Comparison of ENCODE assay signal across 13 cellular contexts in the genomic region with DNA sequence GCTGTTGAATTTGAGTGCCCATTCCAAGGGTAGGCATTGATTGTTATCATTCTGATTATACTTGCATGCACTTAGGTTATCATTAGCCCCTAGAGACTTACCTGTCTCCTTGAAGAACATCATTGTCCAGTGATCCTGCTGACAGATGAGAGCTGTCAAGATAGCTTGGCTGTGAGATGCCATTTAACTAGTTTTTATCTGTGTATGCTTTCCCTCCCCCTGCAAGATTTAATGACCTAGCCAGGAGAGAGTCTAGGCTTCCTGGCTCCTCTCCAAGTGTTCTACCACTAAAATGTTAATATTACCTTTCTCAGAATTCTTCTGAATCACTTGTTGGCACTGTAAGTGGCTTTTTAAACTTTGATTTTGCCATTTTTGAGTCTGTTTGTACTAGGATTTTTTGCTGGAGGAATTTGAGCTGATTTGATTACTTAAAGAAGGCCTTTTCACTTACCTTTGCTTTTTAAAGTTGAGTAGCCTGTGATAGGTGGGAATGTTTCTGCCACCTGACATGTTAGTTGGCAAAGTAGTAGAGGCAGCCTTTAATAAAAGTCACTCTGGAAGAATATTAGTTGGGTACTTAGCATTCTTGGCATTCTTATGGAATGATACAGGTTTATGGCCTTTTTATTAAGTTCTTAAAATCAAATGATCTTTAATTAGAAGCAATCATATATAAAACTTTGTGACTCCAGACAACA. TPM values are rescaled to one million over a fixed set of nuclear protein-coding genes. Genes with fewer than 3 reads are reported as not detected.
DNase-seq lines count a peak whose midpoint lies in the region; ATAC-seq and TF ChIP-seq lines count a peak whose summit lies in the region.
"Had no signal": no experiment of that assay in that cellular context is flagged by ENCODE, and none has a peak within 500 bp of the region (broad histone marks: within the 10 kb centered on the region; RNA-seq: fewer than 3 reads in every experiment).

No MANE protein-coding gene starts in this region.

- peaks cover 87% of the 10 kb centered on the region for H3F3A ChIP-seq in PC-9 (ENCODE audit: insufficient read depth, low read depth)

- BruUV-seq in PC-9 (replicated peaks; lab: Mats Ljungman, UMichigan) = no TSS peak

- peak overlapping the region; percentile 95 for H3K27ac ChIP-seq in PC-9
- H3K27ac ChIP-seq: gastroesophageal sphincter had no signal

- no peak overlapping the region for H2AFZ ChIP-seq in PC-9

- TF ChIP-seq CTCF in PC-9 (conservative IDR thresholded peaks at IDR 0.05) (no peak), fibroblast of the aortic adventitia (IDR thresholded peaks at IDR 0.05; ENCODE audit: insufficient read depth, low read length) (no peak)

- H3K36me3 ChIP-seq in PC-9 (ENCODE audit: low read depth) = peaks cover 7% of the 10 kb centered on the region; the same call in 1 of the 2 replicates
- no peaks in the 10 kb centered on the region for H3K36me3 ChIP-seq in skeletal muscle satellite cell (ENCODE audit: insufficient read depth, low read length)
- H3K36me3 ChIP-seq: gastroesophageal sphincter, HAP-1 had no signal

- no peaks in the 10 kb centered on the region for H4K20me1 ChIP-seq in PC-9 (ENCODE audit: insufficient read depth)

- in situ Hi-C loops in KBM-7 (cut with MboI; ENCODE audit: low pct_unique_long_range_greater_than_20kb, low sequenced_read_pairs) = no loop called here

- H3K4me2 ChIP-seq in PC-9 (peak overlapping the region; percentile 76), skeletal muscle satellite cell (ENCODE audit: low read length) (peak overlapping the region; percentile 42)

- H3K4me1 ChIP-seq in PC-9 (replicated peaks; ENCODE audit: insufficient read depth) (peaks cover 75% of the 10 kb centered on the region), skeletal muscle satellite cell (ENCODE audit: control insufficient read depth, insufficient read depth, low read length) (peaks cover 46% of the 10 kb centered on the region)

- H3K4me3 ChIP-seq in PC-9 (peak overlapping the region; percentile 36; the same call in 1 of the 2 replicates), fibroblast of the aortic adventitia (ENCODE audit: low read depth, low read length) (no peak overlapping the region), skeletal muscle satellite cell (ENCODE audit: low read length) (no peak overlapping the region)
- H3K4me3 ChIP-seq: gastroesophageal sphincter, HAP-1 had no signal

- intact Hi-C loops in PC-9 (cut with micrococcal nuclease; ENCODE audit: unreplicated experiment) = loop anchor here (1.0 to 5.0 kb wide), 5 partner anchors 11 to 115 kb away; partner anchors contain the start of gene SLC1A5

- CTCF ChIA-PET in PC-9 (lab: Charles Lee) = interaction anchor here (1.1 kb wide), 1 partner anchor 62 kb away, joined by 3 read pairs; no protein-coding TSS in a partner anchor

- POLR2A ChIA-PET in PC-9 (lab: Charles Lee; ENCODE audit: unreplicated experiment) = interaction anchor here (0.5 to 0.7 kb wide), 6 partner anchors 12 to 229 kb away, joined by 3 to 24 read pairs (median 4); no protein-coding TSS in a partner anchor

- H3K27me3 ChIP-seq in PC-9 (ENCODE audit: insufficient read depth, low read depth) = no peaks in the 10 kb centered on the region
- no peaks in the 10 kb centered on the region for H3K27me3 ChIP-seq in skeletal muscle satellite cell (ENCODE audit: control insufficient read depth, insufficient read depth, low read length)
- H3K27me3 ChIP-seq: gastroesophageal sphincter had no signal

- peaks cover 91% of the 10 kb centered on the region for H3K79me2 ChIP-seq in PC-9 (ENCODE audit: low read depth)

- no peak for ATAC-seq in HG03342 (IDR thresholded peaks at IDR 0.05; ENCODE audit: unreplicated experiment)
- ATAC-seq: gastroesophageal sphincter; stimulated activated memory B cell treated with anti-CD40 and anti-IgM and Interleukin-4, amounts not matched to agents 10 μg/mL and 1 μg/mL and 100 μg/mL, for 72 hours had no signal

- DNase-seq in EL = peak; percentile 46
- DNase-seq in PC-9 = peak in 1 of 2 experiments; percentile 92
- DNase-seq in fibroblast of the aortic adventitia (ENCODE audit: low read depth) = peak; percentile 59
- no peak for DNase-seq in NCI-H1092 treated with DMSO at 0.1 percent for 48 hours (lab: John Stamatoyannopoulos, UW)
- no peak for DNase-seq in DMS53 treated with DMSO at 0.1 percent for 48 hours (lab: John Stamatoyannopoulos, UW; ENCODE audit: unreplicated experiment)
- no peak for DNase-seq in KBM-7
- DNase-seq: GDM1; NK-92 treated with Interleukin-12 subunit alpha and Interleukin-12 subunit beta, amount 100 ng/mL, for 24 hours had no signal

- H3K9me2 ChIP-seq in PC-9 (ENCODE audit: insufficient read depth) = no peaks in the 10 kb centered on the region

- H3K9me3 ChIP-seq in PC-9 (ENCODE audit: insufficient read depth, low read depth) (no peaks in the 10 kb centered on the region), skeletal muscle satellite cell (replicated peaks; ENCODE audit: low read length) (no peaks in the 10 kb centered on the region)
- H3K9me3 ChIP-seq: gastroesophageal sphincter, HAP-1 had no signal

- no peak overlapping the region for H3K9ac ChIP-seq in skeletal muscle satellite cell (ENCODE audit: low read depth, low read length)

RNA-seq across cellular contexts. Expression of gene ARHGAP35, which starts 41.1 kb away (rescaled TPM):
- total RNA-seq in PC-9 (2021) = 87.8 and 104 TPM in 2 replicates
- total RNA-seq in fibroblast of the aortic adventitia (ENCODE audit: low replicate concordance) = 48.7 and 61.3 TPM in 2 replicates
- 25.8 and 30.2 TPM in 2 replicates for total RNA-seq in skeletal muscle satellite cell (2012; rRNA removed)

RNA-seq across cellular contexts. Expression of gene AP2S1, which starts 51.2 kb away (rescaled TPM):
- total RNA-seq in PC-9 (2021) (332 and 411 TPM in 2 replicates), fibroblast of the aortic adventitia (ENCODE audit: low replicate concordance) (113 and 159 TPM in 2 replicates)
- 150 and 160 TPM in 2 replicates for total RNA-seq in skeletal muscle satellite cell (2012; rRNA removed)

Comparison
In these comparisons a context has a peak if more than half of its experiments do, and no peak if none do; other contexts are left out.
1. DNase-seq: peak in EL (single experiment) and fibroblast of the aortic adventitia (single experiment); none in NCI-H1092 treated with DMSO at 0.1 percent for 48 hours (single experiment), DMS53 treated with DMSO at 0.1 percent for 48 hours (single experiment) and KBM-7 (single experiment).